Comparison of ENCODE assay signal across 1 cellular context in genomic region chr1:177142791-177143382, GRCh38.
TF ChIP-seq lines count a peak whose summit lies in the region.

No MANE protein-coding gene starts in this region.

TF ChIP-seq in HEK293, 187 proteins besides CTCF, POLR2A, EP300 and RAD21 (continued from another document):
- peak; percentile 72; the same call in 1 of the 2 replicates for TF ChIP-seq ZBTB44 (tag by site-specific recombination; IDR thresholded peaks at IDR 0.05)
- peak; percentile 13; the same call in 1 of the 2 replicates for TF ChIP-seq MZF1 (tag by site-specific recombination; IDR thresholded peaks at IDR 0.05; ENCODE audit: borderline replicate concordance)
- no peak for TF ChIP-seq ZNF658 (tag by site-specific recombination; IDR thresholded peaks at IDR 0.05)
- no peak for TF ChIP-seq ZNF521 (tag by site-specific recombination; IDR thresholded peaks at IDR 0.05)
- TF ChIP-seq OSR2 (tag by site-specific recombination; IDR thresholded peaks at IDR 0.05): peak; percentile 38; the same call in 1 of the 2 replicates
- TF ChIP-seq ZNF558 (tag by site-specific recombination; IDR thresholded peaks at IDR 0.05): no peak
- no peak for TF ChIP-seq ZNF530 (tag by site-specific recombination; IDR thresholded peaks at IDR 0.05; ENCODE audit: low read depth)
- TF ChIP-seq ZNF184 (tag by site-specific recombination; IDR thresholded peaks at IDR 0.05): no peak
- TF ChIP-seq ZBTB48 (tag by site-specific recombination; IDR thresholded peaks at IDR 0.05): no peak
- TF ChIP-seq ZNF2 (tag by site-specific recombination; IDR thresholded peaks at IDR 0.05): no peak
- TF ChIP-seq ZNF26 (tag by site-specific recombination; IDR thresholded peaks at IDR 0.05): no peak
- no peak for TF ChIP-seq ZNF707 (tag by site-specific recombination; IDR thresholded peaks at IDR 0.05)
- no peak for TF ChIP-seq ZNF16 (tag by site-specific recombination; IDR thresholded peaks at IDR 0.05; ENCODE audit: low read depth)
- no peak for TF ChIP-seq ZNF175 (tag by site-specific recombination; IDR thresholded peaks at IDR 0.05)
- TF ChIP-seq PRDM4 (tag by site-specific recombination; IDR thresholded peaks at IDR 0.05): peak; percentile 39; the same call in 1 of the 2 replicates
- no peak for TF ChIP-seq ZNF155 (tag by site-specific recombination; IDR thresholded peaks at IDR 0.05)
- TF ChIP-seq ZNF843 (tag by site-specific recombination; IDR thresholded peaks at IDR 0.05): no peak
- no peak for TF ChIP-seq YY1 (tag by site-specific recombination; IDR thresholded peaks at IDR 0.05)
- peak; percentile 55 for TF ChIP-seq ZBTB17 (tag by site-specific recombination; IDR thresholded peaks at IDR 0.05)
- peak; percentile 61; the same call in 1 of the 2 replicates for TF ChIP-seq ZNF580 (tag by site-specific recombination; IDR thresholded peaks at IDR 0.05)
- 0 out of 2 replicates have a peak, but pooled peaks have one; percentile 23 for TF ChIP-seq FEZF1 (tag by site-specific recombination; IDR thresholded peaks at IDR 0.05)
- no peak for TF ChIP-seq ZNF423 (tag by site-specific recombination; IDR thresholded peaks at IDR 0.05)
- TF ChIP-seq ZNF341 (tag by site-specific recombination; IDR thresholded peaks at IDR 0.05; ENCODE audit: low read depth): peak; percentile 69
- peak; percentile 88 for TF ChIP-seq PRDM6 (tag by site-specific recombination; IDR thresholded peaks at IDR 0.05)
- no peak for TF ChIP-seq ZBTB11 (tag by site-specific recombination; conservative IDR thresholded peaks at IDR 0.05; ENCODE audit: low read depth)
- no peak for TF ChIP-seq ZIC2 (tag by site-specific recombination; IDR thresholded peaks at IDR 0.05)
- no peak for TF ChIP-seq HOXA7 (CRISPR knock-in tag; IDR thresholded peaks at IDR 0.05; ENCODE audit: borderline replicate concordance)
- peak; percentile 63; the same call in 1 of the 2 replicates for TF ChIP-seq ZNF561 (tag by site-specific recombination; IDR thresholded peaks at IDR 0.05; ENCODE audit: borderline replicate concordance)
- no peak for TF ChIP-seq OVOL3 (tag by site-specific recombination; IDR thresholded peaks at IDR 0.05)
- TF ChIP-seq KLF9 (tag by site-specific recombination; IDR thresholded peaks at IDR 0.05; ENCODE audit: low read depth): no peak
- no peak for TF ChIP-seq ZNF148 (tag by site-specific recombination; IDR thresholded peaks at IDR 0.05; ENCODE audit: borderline replicate concordance)
